ENCODE assay signal across 14 cellular contexts in genomic region chr3:71803248-71803647, GRCh38. TPM values are rescaled to one million over a fixed set of nuclear protein-coding genes. Genes with fewer than 3 reads are reported as not detected.
A peak's percentile ranks its signal among the peaks of the same experiment; 100 is the strongest.
DNase-seq lines count a peak whose midpoint lies in the region; ATAC-seq and TF ChIP-seq lines count a peak whose summit lies in the region.
"Had no signal": no experiment of that assay in that cellular context is flagged by ENCODE, and none has a peak within 500 bp of the region (broad histone marks: within the 10 kb centered on the region; RNA-seq: fewer than 3 reads in every experiment).

No MANE protein-coding gene starts in this region.

- POLR2A ChIA-PET in naive thymus-derived CD8-positive, alpha-beta T cell (lab: Charles Lee): no interaction called here

- H3K79me2 ChIP-seq in GM23338 (replicated peaks; ENCODE audit: insufficient read depth) (no peaks in the 10 kb centered on the region), mesendoderm (ENCODE audit: control insufficient read depth, insufficient read depth, low read length) (no peaks in the 10 kb centered on the region)

- H3K27me3 ChIP-seq in GM23338 (ENCODE audit: insufficient read depth) (no peaks in the 10 kb centered on the region), esophagus muscularis mucosa (peaks cover 0 to 21% (median 0%) of the 10 kb centered on the region in 4 donors), mesendoderm (ENCODE audit: insufficient read depth, low read length, poor library complexity) (no peaks in the 10 kb centered on the region)

- H3K4me3 ChIP-seq in GM23338 (no peak overlapping the region), esophagus muscularis mucosa (no peak overlapping the region), mesendoderm (ENCODE audit: low read length) (no peak overlapping the region)
- H3K4me3 ChIP-seq: K562 had no signal

- peaks cover 4% of the 10 kb centered on the region; the same call in 1 of the 2 replicates for H3K9me2 ChIP-seq in GM23338 (ENCODE audit: insufficient read depth)

- no peak overlapping the region for H3K27ac Mint-ChIP-seq in GM23338
- H3K27ac Mint-ChIP-seq in naive thymus-derived CD8-positive, alpha-beta T cell: no peak overlapping the region
- H3K27ac Mint-ChIP-seq: B cell; CD14-positive monocyte; CD8-positive, alpha-beta T cell had no signal

- H3K79me1 ChIP-seq in mesendoderm (ENCODE audit: low read length): no peaks in the 10 kb centered on the region

- no peak overlapping the region for H3K56ac ChIP-seq in mesendoderm (ENCODE audit: low read length)

- H3K9me3 Mint-ChIP-seq in GM23338: no peaks in the 10 kb centered on the region
- no peaks in the 10 kb centered on the region for H3K9me3 Mint-ChIP-seq in naive thymus-derived CD8-positive, alpha-beta T cell
- H3K9me3 Mint-ChIP-seq: CD8-positive, alpha-beta T cell had no signal

- H3K4me1 Mint-ChIP-seq in GM23338: peaks cover 39% of the 10 kb centered on the region
- H3K4me1 Mint-ChIP-seq in naive thymus-derived CD8-positive, alpha-beta T cell: no peaks in the 10 kb centered on the region
- H3K4me1 Mint-ChIP-seq: B cell had no signal

- peak; percentile 33 for DNase-seq in GM23338 (ENCODE audit: low spot score)
- peak; percentile 34 for DNase-seq in esophagus muscularis mucosa (ENCODE audit: extremely low spot score)
- peak; percentile 41 for DNase-seq in mesendoderm
- no peak for DNase-seq in naive thymus-derived CD8-positive, alpha-beta T cell
- DNase-seq: CD8-positive, alpha-beta T cell; COR-L47; DND-41; H7 had no signal

- H3K9ac ChIP-seq in mesendoderm (ENCODE audit: low read length): no peak overlapping the region

- no peak overlapping the region for H4K5ac ChIP-seq in mesendoderm (ENCODE audit: low read length)

- H2BK120ac ChIP-seq in mesendoderm (ENCODE audit: low read depth, low read length): no peak overlapping the region

- no peak for TF ChIP-seq EP300 in esophagus muscularis mucosa (IDR thresholded peaks at IDR 0.05)

- no peak overlapping the region for H2AK5ac ChIP-seq in mesendoderm (ENCODE audit: low read length)

- no peak overlapping the region for H3K23ac ChIP-seq in mesendoderm (ENCODE audit: low read length)

- no peaks in the 10 kb centered on the region for H4K20me1 ChIP-seq in GM23338 (replicated peaks; ENCODE audit: insufficient read depth)

- intact Hi-C loops in esophagus muscularis mucosa (cut with DNase I): no loop called here

- no peak for TF ChIP-seq POLR2A in esophagus muscularis mucosa (IDR thresholded peaks at IDR 0.05; ENCODE audit: low read depth)

- H3K27ac ChIP-seq in GM23338 (ENCODE audit: low read depth) (no peak overlapping the region), esophagus muscularis mucosa (replicated peaks in 1 of 4) (no peak overlapping the region), mesendoderm (ENCODE audit: low read depth, low read length) (no peak overlapping the region)

- 96% methylated on average over 3 of the region's 3 CpGs for WGBS in esophagus muscularis mucosa
- no CpG with 5 or more reads among the region's 3 CpGs for WGBS in mesendoderm (ENCODE audit: extremely low coverage, insufficient coverage, low lambda C conversion rate)

- TF ChIP-seq CTCF in GM23338 (conservative IDR thresholded peaks at IDR 0.05; ENCODE audit: low read depth in 2 of 2) (no peak), esophagus muscularis mucosa (IDR thresholded peaks at IDR 0.05) (no peak)

- no peak overlapping the region for H3K4me2 ChIP-seq in GM23338
- H3K4me2 ChIP-seq in mesendoderm (ENCODE audit: low read length): no peak overlapping the region

- 0 out of 2 replicates have a peak overlapping the region, but pooled peaks have one; percentile 28 for H2AFZ ChIP-seq in GM23338

- no peaks in the 10 kb centered on the region for H3K36me3 ChIP-seq in GM23338 (ENCODE audit: insufficient read depth)
- no peaks in the 10 kb centered on the region for H3K36me3 ChIP-seq in esophagus muscularis mucosa
- H3K36me3 ChIP-seq in mesendoderm (ENCODE audit: control insufficient read depth, insufficient read depth, low read length): no peaks in the 10 kb centered on the region

- no peak overlapping the region for H2BK5ac ChIP-seq in mesendoderm (ENCODE audit: low read length)

- no peak overlapping the region for H3K4ac ChIP-seq in mesendoderm (ENCODE audit: low read depth, low read length)

- no peak overlapping the region for H4K8ac ChIP-seq in mesendoderm (ENCODE audit: low read depth, low read length)

- no peaks in the 10 kb centered on the region for H3F3A ChIP-seq in GM23338 (replicated peaks; ENCODE audit: low read depth)

- ATAC-seq in GM23338 (peak; percentile 78), HG02798 (IDR thresholded peaks at IDR 0.05; ENCODE audit: poor library complexity, unreplicated experiment) (no peak), GM21390 (IDR thresholded peaks at IDR 0.05; ENCODE audit: unreplicated experiment) (no peak), GM19035 (IDR thresholded peaks at IDR 0.05; ENCODE audit: unreplicated experiment) (no peak)
- ATAC-seq in naive thymus-derived CD8-positive, alpha-beta T cell: no peak
- ATAC-seq: CD8-positive, alpha-beta T cell; K562 had no signal

- H3K4me3 Mint-ChIP-seq in GM23338: no peak overlapping the region
- no peak overlapping the region for H3K4me3 Mint-ChIP-seq in naive thymus-derived CD8-positive, alpha-beta T cell
- H3K4me3 Mint-ChIP-seq: B cell; CD14-positive monocyte; CD8-positive, alpha-beta T cell had no signal

- no peaks in the 10 kb centered on the region for H3K36me3 Mint-ChIP-seq in GM23338 (ENCODE audit: low read depth)
- no peaks in the 10 kb centered on the region for H3K36me3 Mint-ChIP-seq in naive thymus-derived CD8-positive, alpha-beta T cell
- H3K36me3 Mint-ChIP-seq: CD8-positive, alpha-beta T cell had no signal

- no peak overlapping the region for H3K18ac ChIP-seq in mesendoderm (ENCODE audit: low read length)

- no peak overlapping the region for H2BK15ac ChIP-seq in mesendoderm (replicated peaks; ENCODE audit: low read depth)

- peaks cover 7% of the 10 kb centered on the region for H3K27me3 Mint-ChIP-seq in GM23338 (ENCODE audit: insufficient read depth, low read depth, poor library complexity)
- H3K27me3 Mint-ChIP-seq in naive thymus-derived CD8-positive, alpha-beta T cell: peaks cover 1 to 21% (median 13%) of the 10 kb centered on the region in 5 donors

- peaks cover 45% of the 10 kb centered on the region for H3K4me1 ChIP-seq in GM23338 (ENCODE audit: insufficient read depth)
- no peaks in the 10 kb centered on the region for H3K4me1 ChIP-seq in esophagus muscularis mucosa
- H3K4me1 ChIP-seq in mesendoderm (ENCODE audit: control insufficient read depth, low read depth, low read length): no peaks in the 10 kb centered on the region

- H3K9me3 ChIP-seq in esophagus muscularis mucosa: no peaks in the 10 kb centered on the region

TF ChIP-seq in GM23338, 12 proteins besides CTCF, POLR2A, EP300 and RAD21 (continues in another document):
- TF ChIP-seq NANOG (IDR thresholded peaks at IDR 0.05; ENCODE audit: borderline replicate concordance): no peak
- TF ChIP-seq ETS1 (IDR thresholded peaks at IDR 0.05): no peak
- TF ChIP-seq CREB1 (CRISPR knock-in tag; IDR thresholded peaks at IDR 0.05; ENCODE audit: low read depth): no peak
- TF ChIP-seq STAT1 (IDR thresholded peaks at IDR 0.05; ENCODE audit: unreplicated experiment): no peak
- TF ChIP-seq, protein P1, sequence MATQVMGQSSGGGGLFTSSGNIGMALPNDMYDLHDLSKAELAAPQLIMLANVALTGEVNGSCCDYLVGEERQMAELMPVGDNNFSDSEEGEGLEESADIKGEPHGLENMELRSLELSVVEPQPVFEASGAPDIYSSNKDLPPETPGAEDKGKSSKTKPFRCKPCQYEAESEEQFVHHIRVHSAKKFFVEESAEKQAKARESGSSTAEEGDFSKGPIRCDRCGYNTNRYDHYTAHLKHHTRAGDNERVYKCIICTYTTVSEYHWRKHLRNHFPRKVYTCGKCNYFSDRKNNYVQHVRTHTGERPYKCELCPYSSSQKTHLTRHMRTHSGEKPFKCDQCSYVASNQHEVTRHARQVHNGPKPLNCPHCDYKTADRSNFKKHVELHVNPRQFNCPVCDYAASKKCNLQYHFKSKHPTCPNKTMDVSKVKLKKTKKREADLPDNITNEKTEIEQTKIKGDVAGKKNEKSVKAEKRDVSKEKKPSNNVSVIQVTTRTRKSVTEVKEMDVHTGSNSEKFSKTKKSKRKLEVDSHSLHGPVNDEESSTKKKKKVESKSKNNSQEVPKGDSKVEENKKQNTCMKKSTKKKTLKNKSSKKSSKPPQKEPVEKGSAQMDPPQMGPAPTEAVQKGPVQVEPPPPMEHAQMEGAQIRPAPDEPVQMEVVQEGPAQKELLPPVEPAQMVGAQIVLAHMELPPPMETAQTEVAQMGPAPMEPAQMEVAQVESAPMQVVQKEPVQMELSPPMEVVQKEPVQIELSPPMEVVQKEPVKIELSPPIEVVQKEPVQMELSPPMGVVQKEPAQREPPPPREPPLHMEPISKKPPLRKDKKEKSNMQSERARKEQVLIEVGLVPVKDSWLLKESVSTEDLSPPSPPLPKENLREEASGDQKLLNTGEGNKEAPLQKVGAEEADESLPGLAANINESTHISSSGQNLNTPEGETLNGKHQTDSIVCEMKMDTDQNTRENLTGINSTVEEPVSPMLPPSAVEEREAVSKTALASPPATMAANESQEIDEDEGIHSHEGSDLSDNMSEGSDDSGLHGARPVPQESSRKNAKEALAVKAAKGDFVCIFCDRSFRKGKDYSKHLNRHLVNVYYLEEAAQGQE (IDR thresholded peaks at IDR 0.05; ENCODE audit: unreplicated experiment): no peak

RNA-seq across cellular contexts. Expression of gene PROK2, which starts 18.3 kb away (rescaled TPM):
- total RNA-seq in GM23338 (2014; rRNA removed; shearing (Covaris generic)): 0.89 and 2.1 TPM in 2 replicates
- 2.3 and 3.1 TPM in 2 replicates for polyA plus RNA-seq in GM23338 (2016; fragmentation: Nextera tagmentation; extraction: Ambion mirVana)
- 1 to 10 TPM in 1 of 4 donors, under 1 TPM in 2, not detected in 1; 0.29 to 2.0 (median 0.71) TPM for total RNA-seq in esophagus muscularis mucosa
- 2.3 TPM for polyA plus RNA-seq in mesendoderm (2013, experiment 1 of 2)
- 2.1 TPM for polyA plus RNA-seq in mesendoderm (2013, experiment 2 of 2)
- total RNA-seq in naive thymus-derived CD8-positive, alpha-beta T cell: not detected
- polyA plus RNA-seq in naive thymus-derived CD8-positive, alpha-beta T cell: under 1 TPM in 1 of 3 donors, not detected in 2; 0.91 TPM
- total RNA-seq: B cell, K562 had no signal

RNA-seq across cellular contexts. Expression of gene GPR27, which starts 49.6 kb away (rescaled TPM):
- total RNA-seq in GM23338 (2014; rRNA removed; shearing (Covaris generic)): 11.3 and 11.8 TPM in 2 replicates
- 7.8 and 9.5 TPM in 2 replicates for polyA plus RNA-seq in GM23338 (2016; fragmentation: Nextera tagmentation; extraction: Ambion mirVana)
- 1 to 10 TPM; 2.2 to 4.3 (median 2.5) TPM for total RNA-seq in esophagus muscularis mucosa
- 12.0 TPM for polyA plus RNA-seq in mesendoderm (2013, experiment 1 of 2)
- polyA plus RNA-seq in mesendoderm (2013, experiment 2 of 2): 13.2 TPM
- total RNA-seq in naive thymus-derived CD8-positive, alpha-beta T cell: under 1 TPM in 1 of 2 experiments, not detected in 1; 0.16 TPM
- polyA plus RNA-seq in naive thymus-derived CD8-positive, alpha-beta T cell: under 1 TPM; 0.11 to 0.87 (median 0.18) TPM
- total RNA-seq: B cell, K562 had no signal
- polyA plus RNA-seq: K562 had no signal

Comparison
In these comparisons a context has a peak if more than half of its experiments do, and no peak if none do; other contexts are left out.
1. DNase-seq: peak in GM23338 (single experiment), esophagus muscularis mucosa (single experiment) and mesendoderm (single experiment); none in naive thymus-derived CD8-positive, alpha-beta T cell (0 of 10).